18 cellular contexts compared by ENCODE assay signal in the genomic region with DNA sequence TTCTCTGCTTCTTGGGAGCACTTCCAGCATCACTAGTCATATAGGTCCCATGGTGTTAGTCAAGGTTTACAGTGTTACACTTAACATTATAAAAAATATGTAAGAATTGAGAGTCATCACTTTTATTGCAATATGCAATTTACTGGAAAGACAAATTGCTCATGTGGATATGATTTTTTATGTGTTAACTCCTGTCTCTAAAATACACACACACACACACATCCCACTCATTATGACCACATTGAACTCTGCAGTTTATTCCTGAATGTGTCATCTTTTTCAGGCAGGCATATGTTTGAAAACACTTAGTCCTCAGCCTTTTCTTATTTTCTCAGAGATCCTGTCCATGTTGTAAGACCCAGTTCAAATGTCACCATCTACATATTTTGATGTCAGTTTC.
DNase-seq lines count a peak whose midpoint lies in the region; FAIRE-seq and TF ChIP-seq lines count a peak whose summit lies in the region.
"Had no signal": no experiment of that assay in that cellular context is flagged by ENCODE, and none has a peak within 500 bp of the region (broad histone marks: within the 10 kb centered on the region; RNA-seq: fewer than 3 reads in every experiment).

No MANE protein-coding gene starts in this region.

- H3K27ac Mint-ChIP-seq in MCF 10A (ENCODE audit: low read depth, unreplicated experiment) = no peak overlapping the region
- H3K27ac Mint-ChIP-seq: CD14-positive monocyte; CD8-positive, alpha-beta T cell had no signal

- no TSS peak for BruUV-seq in MCF 10A (replicated peaks; lab: Mats Ljungman, UMichigan)

- TF ChIP-seq CTCF in MCF 10A (IDR thresholded peaks at IDR 0.05; ENCODE audit: unreplicated experiment) (no peak), breast epithelium (IDR thresholded peaks at IDR 0.05) (no peak), bronchial epithelial cell (IDR thresholded peaks at IDR 0.05; ENCODE audit: insufficient read depth, low read length, severe bottlenecking) (no peak), fibroblast of mammary gland (conservative IDR thresholded peaks at IDR 0.05; ENCODE audit: control insufficient read depth, insufficient read depth, low read depth, low read length) (no peak), colonic mucosa (IDR thresholded peaks at IDR 0.05) (no peak), vagina (IDR thresholded peaks at IDR 0.05) (no peak), spleen (IDR thresholded peaks at IDR 0.05 in 8 of 11, conservative IDR thresholded peaks at IDR 0.05 in 3 of 11) (no peak)

- no peak overlapping the region for H3K27ac ChIP-seq in breast epithelium
- no peak overlapping the region for H3K27ac ChIP-seq in colonic mucosa
- no peak overlapping the region for H3K27ac ChIP-seq in vagina
- H3K27ac ChIP-seq in spleen = no peak overlapping the region
- H3K27ac ChIP-seq: 22Rv1 had no signal

- DNase-seq in MCF 10A (ENCODE audit: unreplicated experiment) = peak; percentile 26
- no peak for DNase-seq in breast epithelium (ENCODE audit: low spot score in 2 of 2)
- DNase-seq in bronchial epithelial cell (ENCODE audit: low read depth) = peak; percentile 9
- DNase-seq in fibroblast of mammary gland (ENCODE audit: low read depth) = peak; percentile 93
- no peak for DNase-seq in colonic mucosa
- no peak for DNase-seq in vagina (ENCODE audit: extremely low spot score in 2 of 2)
- DNase-seq in spleen = no peak
- DNase-seq: CD8-positive, alpha-beta T cell; COR-L47; DMS153; DMS79 treated with DMSO at 0.1 percent for 48 hours; EL had no signal

- H3K36me3 ChIP-seq in breast epithelium (no peaks in the 10 kb centered on the region), bronchial epithelial cell (ENCODE audit: control insufficient read depth, insufficient read depth, low read length) (no peaks in the 10 kb centered on the region), colonic mucosa (no peaks in the 10 kb centered on the region), vagina (no peaks in the 10 kb centered on the region), spleen (no peaks in the 10 kb centered on the region)

- H3K9me3 Mint-ChIP-seq in MCF 10A (ENCODE audit: unreplicated experiment) = no peaks in the 10 kb centered on the region

- peaks cover 8 to 15% of the 10 kb centered on the region in 2 donors for H3K9me3 ChIP-seq in breast epithelium
- H3K9me3 ChIP-seq in colonic mucosa = no peaks in the 10 kb centered on the region
- H3K9me3 ChIP-seq in vagina = peaks cover 4% of the 10 kb centered on the region
- H3K9me3 ChIP-seq in spleen = peaks cover 4 to 48% (median 25%) of the 10 kb centered on the region in 8 donors

- CTCF ChIA-PET in MCF 10A (lab: Yijun Ruan, JAX) = no interaction called here

- no peaks in the 10 kb centered on the region for H3K27me3 ChIP-seq in breast epithelium
- no peaks in the 10 kb centered on the region for H3K27me3 ChIP-seq in bronchial epithelial cell (ENCODE audit: control insufficient read depth, insufficient read depth, low read length)
- no peaks in the 10 kb centered on the region for H3K27me3 ChIP-seq in colonic mucosa
- no peaks in the 10 kb centered on the region for H3K27me3 ChIP-seq in vagina
- H3K27me3 ChIP-seq in spleen (replicated peaks in 1 of 7) = no peaks in the 10 kb centered on the region

- POLR2A ChIA-PET in MCF 10A (lab: Yijun Ruan, JAX) = no interaction called here

- no peak for FAIRE-seq in bronchial epithelial cell (lab: Jason Lieb, UNC)
- FAIRE-seq: D721Med, G401.6, GM12892, GM19239 had no signal

- H3K27me3 Mint-ChIP-seq in MCF 10A (ENCODE audit: insufficient read depth, unreplicated experiment) = no peaks in the 10 kb centered on the region

- H3K9ac ChIP-seq in colonic mucosa (ENCODE audit: low read depth in 2 of 2, low read length in 2 of 2) = no peak overlapping the region

- H3K4me3 Mint-ChIP-seq in MCF 10A (ENCODE audit: unreplicated experiment) = no peak overlapping the region
- H3K4me3 Mint-ChIP-seq: CD14-positive monocyte; CD8-positive, alpha-beta T cell had no signal

- H3K4me3 ChIP-seq in breast epithelium (no peak overlapping the region), bronchial epithelial cell (ENCODE audit: low read depth, low read length) (no peak overlapping the region), fibroblast of mammary gland (ENCODE audit: control insufficient read depth, low read depth, low read length) (no peak overlapping the region), colonic mucosa (no peak overlapping the region), vagina (no peak overlapping the region), spleen (no peak overlapping the region)

- TF ChIP-seq POLR2A in breast epithelium (IDR thresholded peaks at IDR 0.05) (no peak), vagina (IDR thresholded peaks at IDR 0.05) (no peak), spleen (IDR thresholded peaks at IDR 0.05) (no peak)

- H3K4me1 Mint-ChIP-seq in MCF 10A (ENCODE audit: insufficient read depth, unreplicated experiment) = no peaks in the 10 kb centered on the region
- H3K4me1 Mint-ChIP-seq: CD14-positive monocyte had no signal

- no peaks in the 10 kb centered on the region for H3K36me3 Mint-ChIP-seq in MCF 10A (ENCODE audit: insufficient read depth, unreplicated experiment)
- H3K36me3 Mint-ChIP-seq: CD14-positive monocyte; CD8-positive, alpha-beta T cell had no signal

- intact Hi-C loops in MCF 10A (cut with micrococcal nuclease) (no loop called here), breast epithelium (cut with DNase I; ENCODE audit: low total_unique reads) (no loop called here), colonic mucosa (cut with DNase I) (no loop called here), vagina (cut with DNase I) (no loop called here), spleen (cut with DNase I; ENCODE audit: low total_unique reads) (no loop called here)

- H3K4me1 ChIP-seq in breast epithelium (no peaks in the 10 kb centered on the region), colonic mucosa (no peaks in the 10 kb centered on the region), vagina (no peaks in the 10 kb centered on the region), spleen (no peaks in the 10 kb centered on the region)

Comparison
In these comparisons a context has a peak if more than half of its experiments do, and no peak if none do; other contexts are left out.
1. DNase-seq: peak in MCF 10A (single experiment), bronchial epithelial cell (single experiment) and fibroblast of mammary gland (single experiment); none in breast epithelium (0 of 2), colonic mucosa (single experiment), vagina (0 of 2) and spleen (single experiment).